ENCODE assay signal across 27 cellular contexts in the genomic region with DNA sequence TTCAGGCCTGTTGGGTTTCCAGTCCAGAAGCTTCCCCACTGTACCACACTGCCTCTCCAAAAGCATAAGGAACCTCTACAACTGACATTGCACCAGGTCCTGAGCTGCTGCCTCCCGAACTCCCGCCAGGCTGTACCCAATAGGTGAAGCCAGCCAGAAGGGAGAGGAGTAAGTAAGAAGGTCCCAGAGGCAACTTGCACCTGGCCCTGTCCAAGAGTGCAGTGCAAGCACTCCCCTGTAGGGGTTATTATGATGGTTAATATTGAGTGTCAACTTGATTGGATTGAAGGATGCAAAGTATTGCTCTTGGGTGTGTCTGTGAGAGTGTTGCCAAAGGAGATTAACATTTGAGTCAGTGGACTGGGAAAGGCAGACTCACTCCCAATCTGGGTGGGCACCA.
"Had no signal": no experiment of that assay in that cellular context is flagged by ENCODE, and none has a peak within 500 bp of the region (broad histone marks: within the 10 kb centered on the region; RNA-seq: fewer than 3 reads in every experiment).

No MANE protein-coding gene starts in this region.

- H3K79me2 ChIP-seq: hepatocyte, parathyroid adenoma had no signal

- ATAC-seq: gastrocnemius medialis; heart left ventricle; left lobe of liver; mucosa of descending colon; natural killer cell treated with Interleukin-12 subunit alpha and Interleukin-12 subunit beta and Interleukin-15 and Interleukin-18, amount 100 ng/mL, for 72 hours; right lobe of liver; stimulated activated naive CD8-positive, alpha-beta T cell treated with anti-CD3 and anti-CD28 coated beads, Interleukin-15, amount 100 ng/mL, for 72 hours; upper lobe of right lung had no signal

- H3K27me3 Mint-ChIP-seq: naive B cell; natural killer cell treated with Interleukin-12 subunit alpha and Interleukin-12 subunit beta and Interleukin-15 and Interleukin-18, amount 100 ng/mL, for 72 hours; progenitor cell of endocrine pancreas; stimulated activated naive CD8-positive, alpha-beta T cell treated with anti-CD3 and anti-CD28 coated beads, Interleukin-15, amount 100 ng/mL, for 72 hours had no signal

- H3K9me3 ChIP-seq: gastrocnemius medialis, heart left ventricle, mucosa of descending colon, neutrophil, right lobe of liver, suprapubic skin, transverse colon, upper lobe of right lung, vagina had no signal

- H3K36me3 Mint-ChIP-seq: mesothelial cell of epicardium; naive B cell; natural killer cell treated with Interleukin-12 subunit alpha and Interleukin-12 subunit beta and Interleukin-15 and Interleukin-18, amount 100 ng/mL, for 72 hours had no signal

- H3K4me3 Mint-ChIP-seq: mesothelial cell of epicardium; naive B cell; natural killer cell treated with Interleukin-12 subunit alpha and Interleukin-12 subunit beta and Interleukin-15 and Interleukin-18, amount 100 ng/mL, for 72 hours; neural crest cell; stimulated activated naive CD8-positive, alpha-beta T cell treated with anti-CD3 and anti-CD28 coated beads, Interleukin-15, amount 100 ng/mL, for 72 hours had no signal

- H3K27me3 ChIP-seq: gastrocnemius medialis, heart left ventricle, hepatocyte, neutrophil, right lobe of liver, suprapubic skin, transverse colon, upper lobe of right lung, vagina had no signal

- H2AFZ ChIP-seq: hepatocyte, parathyroid adenoma had no signal

- H3K27ac ChIP-seq: coronary artery, gastrocnemius medialis, heart left ventricle, hepatocyte, neutrophil, parathyroid adenoma, right lobe of liver, suprapubic skin, transverse colon, upper lobe of right lung, vagina had no signal

- DNase-seq: dermis blood vessel endothelial cell; effector memory CD4-positive, alpha-beta T cell; gastrocnemius medialis; heart left ventricle; kidney; mesenchymal stem cell; mucosa of descending colon; naive B cell; right lobe of liver; small intestine; stimulated activated CD4-positive, alpha-beta T cell treated with anti-CD3 and anti-CD28 coated beads, Interleukin-15, amount 100 ng/mL, for 24 hours; stimulated activated CD4-positive, alpha-beta T cell treated with anti-CD3 and anti-CD28 coated beads, Interleukin-2, amount 100 ng/mL, for 48 hours; stimulated activated naive CD4-positive, alpha-beta T cell; stimulated activated naive CD8-positive, alpha-beta T cell treated with anti-CD3 and anti-CD28 coated beads, Interleukin-15, amount 100 ng/mL, for 72 hours; transverse colon; upper lobe of right lung had no signal

- H3K4me1 Mint-ChIP-seq: naive B cell; stimulated activated naive CD8-positive, alpha-beta T cell treated with anti-CD3 and anti-CD28 coated beads, Interleukin-15, amount 100 ng/mL, for 72 hours had no signal

- H3K4me1 ChIP-seq: gastrocnemius medialis, heart left ventricle, parathyroid adenoma, right lobe of liver, suprapubic skin, transverse colon, upper lobe of right lung, vagina had no signal

- H3K9me3 Mint-ChIP-seq: mesothelial cell of epicardium, neural crest cell had no signal

- H3K4me2 ChIP-seq: hepatocyte had no signal

- H3K9ac ChIP-seq: parathyroid adenoma had no signal

- H3K27ac Mint-ChIP-seq: mesothelial cell of epicardium; naive B cell; natural killer cell treated with Interleukin-12 subunit alpha and Interleukin-12 subunit beta and Interleukin-15 and Interleukin-18, amount 100 ng/mL, for 72 hours; progenitor cell of endocrine pancreas; stimulated activated naive CD8-positive, alpha-beta T cell treated with anti-CD3 and anti-CD28 coated beads, Interleukin-15, amount 100 ng/mL, for 72 hours had no signal
